Comparison of ENCODE assay signal across 12 cellular contexts in genomic region chr3:40109641-40110490, GRCh38.
DNase-seq lines count a peak whose midpoint lies in the region; ATAC-seq and TF ChIP-seq lines count a peak whose summit lies in the region.
"Had no signal": no experiment of that assay in that cellular context is flagged by ENCODE, and none has a peak within 500 bp of the region (broad histone marks: within the 10 kb centered on the region; RNA-seq: fewer than 3 reads in every experiment).

No MANE protein-coding gene starts in this region.

- no peaks in the 10 kb centered on the region for H3K79me1 ChIP-seq in mesenchymal stem cell (replicated peaks; ENCODE audit: low read length, poor library complexity, severe bottlenecking)

- DNase-seq in MCF 10A (ENCODE audit: unreplicated experiment) (peak; percentile 22), breast epithelium (ENCODE audit: low spot score in 2 of 2) (no peak), hepatocyte (ENCODE audit: low spot score) (peak; percentile 20), mesenchymal stem cell (no peak)
- no peak for DNase-seq in stimulated activated effector memory CD8-positive, alpha-beta T cell treated with anti-CD3 and anti-CD28 coated beads, Interleukin-12 subunit alpha, Interleukin-12 subunit beta, amount 100 ng/mL, for 72 hours (ENCODE audit: low spot score in 2 of 2)
- DNase-seq in activated CD4-positive, alpha-beta memory T cell treated with anti-CD3 and anti-CD28 coated beads for 36 hours = no peak
- DNase-seq: central memory CD4-positive, alpha-beta T cell; NCI-H1436 treated with DMSO at 0.1 percent for 48 hours had no signal

- H4K91ac ChIP-seq in mesenchymal stem cell (ENCODE audit: low read length) = no peak overlapping the region

- H3K14ac ChIP-seq in mesenchymal stem cell (ENCODE audit: low read length in 2 of 2) = no peak overlapping the region

- H3K79me2 ChIP-seq in hepatocyte = no peaks in the 10 kb centered on the region

- no peak overlapping the region for H3K4ac ChIP-seq in mesenchymal stem cell (ENCODE audit: low read depth in 1 of 2, low read length in 2 of 2)

- H2AFZ ChIP-seq in hepatocyte = no peak overlapping the region
- no peak overlapping the region for H2AFZ ChIP-seq in mesenchymal stem cell (ENCODE audit: low read depth, low read length)

- H3K27me3 ChIP-seq in breast epithelium (no peaks in the 10 kb centered on the region), hepatocyte (no peaks in the 10 kb centered on the region), mesenchymal stem cell (ENCODE audit: control insufficient read depth in 1 of 2, insufficient read depth in 1 of 2, low read length in 2 of 2) (no peaks in the 10 kb centered on the region)

- H3K9me2 ChIP-seq in hepatocyte (replicated peaks; ENCODE audit: insufficient read depth) = no peaks in the 10 kb centered on the region

- no peaks in the 10 kb centered on the region for H4K20me1 ChIP-seq in hepatocyte (ENCODE audit: insufficient read depth, poor library complexity, severe bottlenecking)

- no peak overlapping the region for H2BK120ac ChIP-seq in mesenchymal stem cell (ENCODE audit: low read depth, low read length)

- no peak overlapping the region for H3K27ac Mint-ChIP-seq in MCF 10A (ENCODE audit: low read depth, unreplicated experiment)
- H3K27ac Mint-ChIP-seq in stimulated activated effector memory CD8-positive, alpha-beta T cell treated with anti-CD3 and anti-CD28 coated beads, Interleukin-12 subunit alpha, Interleukin-12 subunit beta, amount 100 ng/mL, for 72 hours = no peak overlapping the region
- H3K27ac Mint-ChIP-seq in activated CD4-positive, alpha-beta memory T cell treated with anti-CD3 and anti-CD28 coated beads for 36 hours = no peak overlapping the region
- H3K27ac Mint-ChIP-seq: stimulated activated naive CD8-positive, alpha-beta T cell treated with anti-CD3 and anti-CD28 coated beads, Interleukin-15, Interleukin-2, amounts not matched to agents 100 ng/mL and 50 ng/mL, for 24 hours had no signal

- H3K27ac ChIP-seq in breast epithelium (no peak overlapping the region), VCaP (no peak overlapping the region), hepatocyte (no peak overlapping the region), mesenchymal stem cell (ENCODE audit: low read length, poor library complexity, severe bottlenecking) (no peak overlapping the region)

- peak; percentile 39 for ATAC-seq in stimulated activated effector memory CD8-positive, alpha-beta T cell treated with anti-CD3 and anti-CD28 coated beads, Interleukin-12 subunit alpha, Interleukin-12 subunit beta, amount 100 ng/mL, for 72 hours
- no peak for ATAC-seq in HG03520 (IDR thresholded peaks at IDR 0.05; ENCODE audit: unreplicated experiment)

- TF ChIP-seq POLR2A in breast epithelium (IDR thresholded peaks at IDR 0.05) = no peak

- no peak overlapping the region for H3K4me3 ChIP-seq in breast epithelium
- no peak overlapping the region for H3K4me3 ChIP-seq in hepatocyte
- H3K4me3 ChIP-seq in mesenchymal stem cell (ENCODE audit: insufficient read depth in 1 of 2, low read depth in 1 of 2, low read length in 2 of 2) = no peak overlapping the region
- H3K4me3 ChIP-seq: smooth muscle cell had no signal

- no peaks in the 10 kb centered on the region for H3K4me1 ChIP-seq in breast epithelium
- H3K4me1 ChIP-seq in hepatocyte (ENCODE audit: insufficient read depth) = no peaks in the 10 kb centered on the region
- peaks cover 2% of the 10 kb centered on the region for H3K4me1 ChIP-seq in mesenchymal stem cell (ENCODE audit: control insufficient read depth, insufficient read depth, low read depth, low read length)

- H3K27me3 Mint-ChIP-seq in MCF 10A (ENCODE audit: insufficient read depth, unreplicated experiment) = no peaks in the 10 kb centered on the region
- H3K27me3 Mint-ChIP-seq in activated CD4-positive, alpha-beta memory T cell treated with anti-CD3 and anti-CD28 coated beads for 36 hours = peaks cover 2% of the 10 kb centered on the region

- H3K4me1 Mint-ChIP-seq in MCF 10A (ENCODE audit: insufficient read depth, unreplicated experiment) = peaks cover 11% of the 10 kb centered on the region
- H3K4me1 Mint-ChIP-seq in stimulated activated effector memory CD8-positive, alpha-beta T cell treated with anti-CD3 and anti-CD28 coated beads, Interleukin-12 subunit alpha, Interleukin-12 subunit beta, amount 100 ng/mL, for 72 hours = no peaks in the 10 kb centered on the region
- no peaks in the 10 kb centered on the region for H3K4me1 Mint-ChIP-seq in activated CD4-positive, alpha-beta memory T cell treated with anti-CD3 and anti-CD28 coated beads for 36 hours (ENCODE audit: low read depth)

- TF ChIP-seq CTCF in MCF 10A (IDR thresholded peaks at IDR 0.05; ENCODE audit: unreplicated experiment) (no peak), breast epithelium (IDR thresholded peaks at IDR 0.05) (no peak), VCaP (conservative IDR thresholded peaks at IDR 0.05) (peak; percentile 67), hepatocyte (IDR thresholded peaks at IDR 0.05; ENCODE audit: poor library complexity) (peak; percentile 33)

- H2BK12ac ChIP-seq in mesenchymal stem cell (ENCODE audit: low read length in 2 of 2) = no peak overlapping the region

- no peaks in the 10 kb centered on the region for H3K9me3 ChIP-seq in breast epithelium
- no peaks in the 10 kb centered on the region for H3K9me3 ChIP-seq in hepatocyte (ENCODE audit: low read depth)
- no peaks in the 10 kb centered on the region for H3K9me3 ChIP-seq in mesenchymal stem cell (ENCODE audit: control insufficient read depth, low read length)

- no peak overlapping the region for H2BK15ac ChIP-seq in mesenchymal stem cell (ENCODE audit: low read depth, poor library complexity, severe bottlenecking)

- H3K36me3 Mint-ChIP-seq in MCF 10A (ENCODE audit: insufficient read depth, unreplicated experiment) = no peaks in the 10 kb centered on the region
- no peaks in the 10 kb centered on the region for H3K36me3 Mint-ChIP-seq in stimulated activated effector memory CD8-positive, alpha-beta T cell treated with anti-CD3 and anti-CD28 coated beads, Interleukin-12 subunit alpha, Interleukin-12 subunit beta, amount 100 ng/mL, for 72 hours
- H3K36me3 Mint-ChIP-seq in activated CD4-positive, alpha-beta memory T cell treated with anti-CD3 and anti-CD28 coated beads for 36 hours = no peaks in the 10 kb centered on the region

- H3K4me2 ChIP-seq in hepatocyte = no peak overlapping the region
- H3K4me2 ChIP-seq in mesenchymal stem cell (ENCODE audit: low read length, poor library complexity, severe bottlenecking) = no peak overlapping the region
- H3K4me2 ChIP-seq: smooth muscle cell had no signal

- H3K9me3 Mint-ChIP-seq in MCF 10A (ENCODE audit: unreplicated experiment) = no peaks in the 10 kb centered on the region
- H3K9me3 Mint-ChIP-seq in stimulated activated effector memory CD8-positive, alpha-beta T cell treated with anti-CD3 and anti-CD28 coated beads, Interleukin-12 subunit alpha, Interleukin-12 subunit beta, amount 100 ng/mL, for 72 hours = peaks cover 5% of the 10 kb centered on the region
- no peaks in the 10 kb centered on the region for H3K9me3 Mint-ChIP-seq in activated CD4-positive, alpha-beta memory T cell treated with anti-CD3 and anti-CD28 coated beads for 36 hours
- H3K9me3 Mint-ChIP-seq: stimulated activated naive CD8-positive, alpha-beta T cell treated with anti-CD3 and anti-CD28 coated beads, Interleukin-15, Interleukin-2, amounts not matched to agents 100 ng/mL and 50 ng/mL, for 24 hours had no signal

- no peak overlapping the region for H2BK5ac ChIP-seq in mesenchymal stem cell (ENCODE audit: low read depth, low read length, poor library complexity, severe bottlenecking)

- H3K36me3 ChIP-seq in breast epithelium = no peaks in the 10 kb centered on the region
- no peaks in the 10 kb centered on the region for H3K36me3 ChIP-seq in hepatocyte (replicated peaks; ENCODE audit: insufficient read depth, low read depth)
- no peaks in the 10 kb centered on the region for H3K36me3 ChIP-seq in mesenchymal stem cell (ENCODE audit: control insufficient read depth in 1 of 2, insufficient read depth in 2 of 2, low read depth in 1 of 2, low read length in 2 of 2)

- H3K9ac ChIP-seq in mesenchymal stem cell (ENCODE audit: low read length) = no peak overlapping the region

- CTCF ChIA-PET in MCF 10A (lab: Yijun Ruan, JAX) = interaction anchor here (0.6 kb wide), 2 partner anchors 212 to 266 kb away, joined by 3 to 4 read pairs; no protein-coding TSS in a partner anchor
- CTCF ChIA-PET in activated CD4-positive, alpha-beta memory T cell treated with anti-CD3 and anti-CD28 coated beads for 36 hours (lab: Charles Lee) = no interaction called here

- intact Hi-C loops in MCF 10A (cut with micrococcal nuclease) (no loop called here), breast epithelium (cut with DNase I; ENCODE audit: low total_unique reads) (no loop called here)
- intact Hi-C loops in activated CD4-positive, alpha-beta memory T cell treated with anti-CD3 and anti-CD28 coated beads for 36 hours (cut with micrococcal nuclease) = no loop called here

- POLR2A ChIA-PET in MCF 10A (lab: Yijun Ruan, JAX) = no interaction called here
- POLR2A ChIA-PET in activated CD4-positive, alpha-beta memory T cell treated with anti-CD3 and anti-CD28 coated beads for 36 hours (lab: Charles Lee) = no interaction called here

- H3K18ac ChIP-seq in mesenchymal stem cell (ENCODE audit: low read depth in 1 of 2, low read length in 2 of 2) = no peak overlapping the region

- H3K4me3 Mint-ChIP-seq in MCF 10A (ENCODE audit: unreplicated experiment) = no peak overlapping the region
- H3K4me3 Mint-ChIP-seq in stimulated activated effector memory CD8-positive, alpha-beta T cell treated with anti-CD3 and anti-CD28 coated beads, Interleukin-12 subunit alpha, Interleukin-12 subunit beta, amount 100 ng/mL, for 72 hours = no peak overlapping the region
- no peak overlapping the region for H3K4me3 Mint-ChIP-seq in activated CD4-positive, alpha-beta memory T cell treated with anti-CD3 and anti-CD28 coated beads for 36 hours
- H3K4me3 Mint-ChIP-seq: stimulated activated naive CD8-positive, alpha-beta T cell treated with anti-CD3 and anti-CD28 coated beads, Interleukin-15, Interleukin-2, amounts not matched to agents 100 ng/mL and 50 ng/mL, for 24 hours had no signal

- no peak overlapping the region for H2AK5ac ChIP-seq in mesenchymal stem cell (ENCODE audit: low read length, severe bottlenecking)

- no TSS peak for BruUV-seq in MCF 10A (replicated peaks; lab: Mats Ljungman, UMichigan)

- no peak overlapping the region for H3K23ac ChIP-seq in mesenchymal stem cell (ENCODE audit: low read length in 2 of 2)

- H4K8ac ChIP-seq in mesenchymal stem cell (ENCODE audit: low read length) = no peak overlapping the region

Comparison
In these comparisons a context has a peak if more than half of its experiments do, and no peak if none do; other contexts are left out.
1. DNase-seq: peak in MCF 10A (single experiment) and hepatocyte (single experiment); none in breast epithelium (0 of 2), stimulated activated effector memory CD8-positive, alpha-beta T cell treated with anti-CD3 and anti-CD28 coated beads, Interleukin-12 subunit alpha, Interleukin-12 subunit beta, amount 100 ng/mL, for 72 hours (0 of 2), activated CD4-positive, alpha-beta memory T cell treated with anti-CD3 and anti-CD28 coated beads for 36 hours (single experiment) and mesenchymal stem cell (single experiment).
2. CTCF ChIP-seq: peak in VCaP (single experiment) and hepatocyte (single experiment); none in MCF 10A (single experiment) and breast epithelium (0 of 3).